Comparison of ENCODE assay signal across 19 cellular contexts in the genomic region with DNA sequence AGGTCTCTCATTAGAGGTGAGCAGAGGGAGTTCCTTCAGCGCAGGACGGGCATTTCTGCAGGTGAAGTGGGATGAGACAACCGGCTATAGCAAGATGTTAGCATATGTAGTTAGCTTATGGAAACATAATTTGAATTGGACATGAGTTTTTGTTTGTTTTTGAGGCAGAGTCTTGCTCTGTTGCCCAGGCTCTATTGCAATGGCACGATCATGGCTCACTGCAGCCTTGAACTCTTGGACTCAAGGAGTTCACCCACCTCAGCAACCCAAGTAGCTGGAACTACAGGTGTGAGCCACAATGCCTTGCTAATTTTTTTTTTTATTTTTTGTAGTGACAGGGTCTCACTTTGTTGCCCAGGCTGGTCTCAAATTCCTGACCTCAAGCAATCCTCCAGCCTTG.
DNase-seq lines count a peak whose midpoint lies in the region; ATAC-seq, FAIRE-seq and TF ChIP-seq lines count a peak whose summit lies in the region.
"Had no signal": no experiment of that assay in that cellular context is flagged by ENCODE, and none has a peak within 500 bp of the region (broad histone marks: within the 10 kb centered on the region; RNA-seq: fewer than 3 reads in every experiment).

No MANE protein-coding gene starts in this region.

- no peak for TF ChIP-seq RAD21 in HepG2 (CRISPR knock-in tag; IDR thresholded peaks at IDR 0.05)

- H3K4me1 ChIP-seq in HepG2 (ENCODE audit: insufficient read depth, low read length) = peaks cover 35% of the 10 kb centered on the region
- peaks cover 0 to 5% (median 0%) of the 10 kb centered on the region in 4 donors for H3K4me1 ChIP-seq in right lobe of liver
- peaks cover 80 to 86% of the 10 kb centered on the region in 2 experiments for H3K4me1 ChIP-seq in neutrophil (ENCODE audit: control insufficient read depth in 1 of 2, insufficient read depth in 1 of 2, low read depth in 1 of 2, low read length in 1 of 2)
- peaks cover 22% of the 10 kb centered on the region for H3K4me1 ChIP-seq in lower lobe of right lung

- H3K4me2 ChIP-seq in HepG2 (ENCODE audit: low read depth, low read length) = no peak overlapping the region

- ATAC-seq in HepG2 (no peak), right lobe of liver (no peak), lower lobe of right lung (no peak), HG03469 (IDR thresholded peaks at IDR 0.05; ENCODE audit: unreplicated experiment) (no peak)

- TF ChIP-seq POLR2A in HepG2 (IDR thresholded peaks at IDR 0.05; ENCODE audit: insufficient read depth in 1 of 2, low read depth in 2 of 2, low read length in 2 of 2) (no peak), right lobe of liver (IDR thresholded peaks at IDR 0.05) (no peak)

- H3K9me3 ChIP-seq in HepG2 (ENCODE audit: low read length) (no peaks in the 10 kb centered on the region), right lobe of liver (no peaks in the 10 kb centered on the region), SK-N-MC (ENCODE audit: low read depth, low read length) (no peaks in the 10 kb centered on the region), neutrophil (no peaks in the 10 kb centered on the region), lower lobe of right lung (no peaks in the 10 kb centered on the region)
- H3K9me3 ChIP-seq: HAP-1 had no signal

- TF ChIP-seq CTCF in HepG2 (CRISPR knock-in tag; IDR thresholded peaks at IDR 0.05) = no peak
- TF ChIP-seq CTCF in right lobe of liver (IDR thresholded peaks at IDR 0.05) = no peak
- no peak for TF ChIP-seq CTCF in neutrophil (IDR thresholded peaks at IDR 0.05)
- no peak for TF ChIP-seq CTCF in lower lobe of right lung (IDR thresholded peaks at IDR 0.05)

- no peak overlapping the region for H3K9ac ChIP-seq in HepG2 (ENCODE audit: insufficient read depth, low read depth, low read length)
- H3K9ac ChIP-seq in SK-N-MC (ENCODE audit: insufficient read length) = no peak overlapping the region
- H3K9ac ChIP-seq: BLaER1 treated with 17β-estradiol and CSF1 and Interleukin-3, amounts not matched to agents 10 nM and 100 nM had no signal

- H3K36me3 ChIP-seq in HepG2 (replicated peaks in 1 of 2; ENCODE audit: control insufficient read depth in 1 of 2, insufficient read depth in 2 of 2, low read length in 2 of 2) = 0 out of 5 replicates have a peak, but pooled peaks cover 0 to 1% of the 10 kb centered on the region in 2 experiments
- H3K36me3 ChIP-seq in right lobe of liver = no peaks in the 10 kb centered on the region
- H3K36me3 ChIP-seq in SK-N-MC (ENCODE audit: insufficient read depth, low read length) = peaks cover 19% of the 10 kb centered on the region
- H3K36me3 ChIP-seq in neutrophil = no peaks in the 10 kb centered on the region
- no peaks in the 10 kb centered on the region for H3K36me3 ChIP-seq in lower lobe of right lung
- H3K36me3 ChIP-seq: HAP-1 had no signal

- CTCF ChIA-PET in HepG2 (lab: Yijun Ruan, JAX; ENCODE audit: low intra/inter-chr PET ratio, low total read pairs) = no interaction called here

- H2AFZ ChIP-seq in HepG2 (ENCODE audit: low read length) = no peak overlapping the region

- H3K4me3 ChIP-seq in HepG2 (replicated peaks in 1 of 3; ENCODE audit: insufficient read depth in 1 of 3, low read depth in 2 of 3, low read length in 3 of 3) (no peak overlapping the region), right lobe of liver (no peak overlapping the region), SK-N-MC (no peak overlapping the region), neutrophil (ENCODE audit: low read depth in 1 of 2, low read length in 1 of 2) (no peak overlapping the region), lower lobe of right lung (no peak overlapping the region)
- H3K4me3 ChIP-seq: BLaER1 treated with 17β-estradiol and CSF1 and Interleukin-3, amounts not matched to agents 10 nM and 100 nM; HAP-1 had no signal

- DNase-seq in HepG2 (ENCODE audit: low spot score) (no peak), right lobe of liver (no peak), SK-N-MC (ENCODE audit: low read depth, low spot score) (no peak), T-helper 9 cell (no peak), lower lobe of right lung (no peak)
- DNase-seq: 8988T; ACHN; CD4-positive, alpha-beta T cell; DMS79 treated with DMSO at 0.1 percent for 48 hours; EL; GOT3; HFFc6; IMR-90; KBM-7 had no signal

- BruUV-seq in HepG2 (replicated peaks; lab: Mats Ljungman, UMichigan) = no TSS peak

- POLR2A ChIA-PET in HepG2 (lab: Yijun Ruan, JAX) = no interaction called here

- peaks cover 94% of the 10 kb centered on the region for H3K79me2 ChIP-seq in HepG2 (ENCODE audit: insufficient read depth, low read length)

- FAIRE-seq in HepG2 (lab: Jason Lieb, UNC) = no peak
- FAIRE-seq: G401.6 had no signal

- no peak overlapping the region for H3K27ac ChIP-seq in HepG2 (ENCODE audit: extremely low read length, insufficient read depth, low read length)
- no peak overlapping the region for H3K27ac ChIP-seq in right lobe of liver
- H3K27ac ChIP-seq in SK-N-MC = peak overlapping the region; percentile 51; the same call in 1 of the 2 replicates
- peak overlapping the region; percentile 82 for H3K27ac ChIP-seq in neutrophil
- H3K27ac ChIP-seq in lower lobe of right lung = no peak overlapping the region
- H3K27ac ChIP-seq: BLaER1 treated with 17β-estradiol and CSF1 and Interleukin-3, amounts not matched to agents 10 nM and 100 nM had no signal

- WGBS in HepG2 (ENCODE audit: low lambda C conversion rate) = 87% methylated on average over 4 of the region's 4 CpGs
- 90% methylated on average over 3 of the region's 4 CpGs for WGBS in right lobe of liver (ENCODE audit: insufficient coverage, low coverage, low lambda C conversion rate, missing lambda C conversion rate)

- H3K27me3 ChIP-seq in HepG2 (ENCODE audit: control insufficient read depth in 1 of 2, insufficient read depth in 2 of 2, low read length in 2 of 2) (no peaks in the 10 kb centered on the region), right lobe of liver (no peaks in the 10 kb centered on the region), neutrophil (no peaks in the 10 kb centered on the region), lower lobe of right lung (ENCODE audit: low read depth) (no peaks in the 10 kb centered on the region)
- H3K27me3 ChIP-seq: BLaER1 treated with 17β-estradiol and CSF1 and Interleukin-3, amounts not matched to agents 10 nM and 100 nM had no signal

- in situ Hi-C loops in HepG2 (cut with HindIII; ENCODE audit: extremely low pct_ligation_motif_present, low pct_unique_long_range_greater_than_20kb) = no loop called here

- intact Hi-C loops in HepG2 (cut with micrococcal nuclease; ENCODE audit: unreplicated experiment) = no loop called here
- intact Hi-C loops in right lobe of liver (cut with DNase I) = no loop called here
- intact Hi-C loops in lower lobe of right lung (cut with DNase I) = no loop called here

- TF ChIP-seq EP300 in HepG2 (IDR thresholded peaks at IDR 0.05; ENCODE audit: low read depth in 2 of 2, low read length in 2 of 2) (no peak), HepG2 (CRISPR knock-in tag; IDR thresholded peaks at IDR 0.05; ENCODE audit: borderline replicate concordance) (no peak)

- 0 out of 2 replicates have a peak, but pooled peaks cover 4% of the 10 kb centered on the region for H4K20me1 ChIP-seq in HepG2 (ENCODE audit: insufficient read depth, low read length)

TF ChIP-seq in HepG2, 621 proteins besides CTCF, POLR2A, EP300 and RAD21 (continues in another document):
- TF ChIP-seq CREM (IDR thresholded peaks at IDR 0.05) (no peak), CREM (CRISPR knock-in tag; IDR thresholded peaks at IDR 0.05) (no peak), TCF7 (IDR thresholded peaks at IDR 0.05; ENCODE audit: low read depth) (no peak), TBP (CRISPR knock-in tag; IDR thresholded peaks at IDR 0.05) (no peak), ZNF121 (CRISPR knock-in tag; IDR thresholded peaks at IDR 0.05) (peak; percentile 76), ZNF441 (CRISPR knock-in tag; IDR thresholded peaks at IDR 0.05; ENCODE audit: borderline replicate concordance) (no peak)
- TF ChIP-seq, protein P1, sequence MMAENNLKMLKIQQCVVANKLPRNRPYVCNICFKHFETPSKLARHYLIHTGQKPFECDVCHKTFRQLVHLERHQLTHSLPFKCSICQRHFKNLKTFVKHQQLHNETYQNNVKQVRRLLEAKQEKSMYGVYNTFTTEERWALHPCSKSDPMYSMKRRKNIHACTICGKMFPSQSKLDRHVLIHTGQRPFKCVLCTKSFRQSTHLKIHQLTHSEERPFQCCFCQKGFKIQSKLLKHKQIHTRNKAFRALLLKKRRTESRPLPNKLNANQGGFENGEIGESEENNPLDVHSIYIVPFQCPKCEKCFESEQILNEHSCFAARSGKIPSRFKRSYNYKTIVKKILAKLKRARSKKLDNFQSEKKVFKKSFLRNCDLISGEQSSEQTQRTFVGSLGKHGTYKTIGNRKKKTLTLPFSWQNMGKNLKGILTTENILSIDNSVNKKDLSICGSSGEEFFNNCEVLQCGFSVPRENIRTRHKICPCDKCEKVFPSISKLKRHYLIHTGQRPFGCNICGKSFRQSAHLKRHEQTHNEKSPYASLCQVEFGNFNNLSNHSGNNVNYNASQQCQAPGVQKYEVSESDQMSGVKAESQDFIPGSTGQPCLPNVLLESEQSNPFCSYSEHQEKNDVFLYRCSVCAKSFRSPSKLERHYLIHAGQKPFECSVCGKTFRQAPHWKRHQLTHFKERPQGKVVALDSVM (CRISPR knock-in tag; IDR thresholded peaks at IDR 0.05) = 0 out of 2 replicates have a peak, but pooled peaks have one; percentile 31
- TF ChIP-seq, protein P2, sequence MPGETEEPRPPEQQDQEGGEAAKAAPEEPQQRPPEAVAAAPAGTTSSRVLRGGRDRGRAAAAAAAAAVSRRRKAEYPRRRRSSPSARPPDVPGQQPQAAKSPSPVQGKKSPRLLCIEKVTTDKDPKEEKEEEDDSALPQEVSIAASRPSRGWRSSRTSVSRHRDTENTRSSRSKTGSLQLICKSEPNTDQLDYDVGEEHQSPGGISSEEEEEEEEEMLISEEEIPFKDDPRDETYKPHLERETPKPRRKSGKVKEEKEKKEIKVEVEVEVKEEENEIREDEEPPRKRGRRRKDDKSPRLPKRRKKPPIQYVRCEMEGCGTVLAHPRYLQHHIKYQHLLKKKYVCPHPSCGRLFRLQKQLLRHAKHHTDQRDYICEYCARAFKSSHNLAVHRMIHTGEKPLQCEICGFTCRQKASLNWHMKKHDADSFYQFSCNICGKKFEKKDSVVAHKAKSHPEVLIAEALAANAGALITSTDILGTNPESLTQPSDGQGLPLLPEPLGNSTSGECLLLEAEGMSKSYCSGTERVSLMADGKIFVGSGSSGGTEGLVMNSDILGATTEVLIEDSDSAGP (CRISPR knock-in tag; IDR thresholded peaks at IDR 0.05; ENCODE audit: borderline replicate concordance) = no peak
- TF ChIP-seq, protein P3, sequence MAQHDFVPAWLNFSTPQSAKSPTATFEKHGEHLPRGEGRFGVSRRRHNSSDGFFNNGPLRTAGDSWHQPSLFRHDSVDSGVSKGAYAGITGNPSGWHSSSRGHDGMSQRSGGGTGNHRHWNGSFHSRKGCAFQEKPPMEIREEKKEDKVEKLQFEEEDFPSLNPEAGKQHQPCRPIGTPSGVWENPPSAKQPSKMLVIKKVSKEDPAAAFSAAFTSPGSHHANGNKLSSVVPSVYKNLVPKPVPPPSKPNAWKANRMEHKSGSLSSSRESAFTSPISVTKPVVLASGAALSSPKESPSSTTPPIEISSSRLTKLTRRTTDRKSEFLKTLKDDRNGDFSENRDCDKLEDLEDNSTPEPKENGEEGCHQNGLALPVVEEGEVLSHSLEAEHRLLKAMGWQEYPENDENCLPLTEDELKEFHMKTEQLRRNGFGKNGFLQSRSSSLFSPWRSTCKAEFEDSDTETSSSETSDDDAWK (CRISPR knock-in tag; IDR thresholded peaks at IDR 0.05) = no peak

Comparison
In these comparisons a context has a peak if more than half of its experiments do, and no peak if none do; other contexts are left out.
1. H3K27ac ChIP-seq: peak in SK-N-MC (single experiment) and neutrophil (single experiment); none in HepG2 (single experiment), right lobe of liver (0 of 3) and lower lobe of right lung (single experiment).